Comparison of ENCODE assay signal across 17 cellular contexts in genomic region chr15:57165992-57166391, GRCh38.
A peak's percentile ranks its signal among the peaks of the same experiment; 100 is the strongest.
DNase-seq lines count a peak whose midpoint lies in the region; ATAC-seq, FAIRE-seq and TF ChIP-seq lines count a peak whose summit lies in the region.
"Had no signal": no experiment of that assay in that cellular context is flagged by ENCODE, and none has a peak within 500 bp of the region (broad histone marks: within the 10 kb centered on the region; RNA-seq: fewer than 3 reads in every experiment).

No MANE protein-coding gene starts in this region.

- WGBS in K562 (ENCODE audit: insufficient coverage, low coverage, missing lambda C conversion rate): 24% methylated on average over 2 of the region's 2 CpGs
- 49 to 72% methylated on average over 2 of the region's 2 CpGs for WGBS in gastroesophageal sphincter (ENCODE audit: low coverage in 1 of 2), 2 donors
- 78 to 80% methylated on average over 2 of the region's 2 CpGs for WGBS in tibial nerve, 2 donors

- H4K20me1 ChIP-seq in K562 (replicated peaks; ENCODE audit: control insufficient read depth, insufficient read depth, low read length) (no peaks in the 10 kb centered on the region), osteoblast (ENCODE audit: insufficient read depth, low read length) (no peaks in the 10 kb centered on the region)

- DNase-seq in activated CD8-positive, alpha-beta T cell treated with anti-CD3 and anti-CD28 coated beads for 36 hours: peak; percentile 23
- no peak for DNase-seq in activated CD8-positive, alpha-beta T cell treated with anti-CD3 and anti-CD28 coated beads, Interleukin-2, amount 10 ng/mL, durations not matched to agents 7 days and 5 days
- peak; percentile 61 for DNase-seq in MG63
- DNase-seq in K562 (ENCODE audit: extremely low read depth in 1 of 4, low spot score in 3 of 4): peak in 1 of 4 experiments; percentile 17
- peak; percentile 26 for DNase-seq in osteoblast (ENCODE audit: insufficient read length, low spot score, missing footprints)
- DNase-seq in tibial nerve (ENCODE audit: low spot score in 2 of 2): no peak
- DNase-seq: activated CD4-positive, alpha-beta T cell treated with anti-CD3 and anti-CD28 coated beads, Interleukin-2, amount 50 U/mL, for 4 hours; activated gamma-delta T cell; Caco-2; hypothalamus; NCI-H1417; Peyer's patch had no signal

- H3K4me3 ChIP-seq in MG63 (no peak overlapping the region), K562 (no peak overlapping the region), osteoblast (ENCODE audit: insufficient read depth, low read length) (no peak overlapping the region), gastroesophageal sphincter (no peak overlapping the region), tibial nerve (no peak overlapping the region)
- H3K4me3 ChIP-seq: Peyer's patch had no signal

- peak; percentile 34 for ATAC-seq in activated CD8-positive, alpha-beta T cell treated with anti-CD3 and anti-CD28 coated beads for 36 hours
- no peak for ATAC-seq in activated CD8-positive, alpha-beta T cell treated with anti-CD3 and anti-CD28 coated beads, Interleukin-2, amount 10 ng/mL, durations not matched to agents 7 days and 5 days
- no peak for ATAC-seq in K562
- ATAC-seq in gastroesophageal sphincter: no peak
- no peak for ATAC-seq in HG03457 (IDR thresholded peaks at IDR 0.05; ENCODE audit: unreplicated experiment)

- H3K9ac ChIP-seq in K562 (ENCODE audit: insufficient read depth in 1 of 2, low read depth in 2 of 2, low read length in 2 of 2): no peak overlapping the region

- no peaks in the 10 kb centered on the region for H3K9me3 Mint-ChIP-seq in activated CD8-positive, alpha-beta T cell treated with anti-CD3 and anti-CD28 coated beads for 36 hours
- no peaks in the 10 kb centered on the region for H3K9me3 Mint-ChIP-seq in activated CD8-positive, alpha-beta T cell treated with anti-CD3 and anti-CD28 coated beads, Interleukin-2, amount 10 ng/mL, durations not matched to agents 7 days and 5 days (ENCODE audit: insufficient read depth)
- H3K9me3 Mint-ChIP-seq: central memory CD8-positive, alpha-beta T cell; neural crest cell had no signal

- no peaks in the 10 kb centered on the region for H3K9me1 ChIP-seq in K562 (ENCODE audit: control insufficient read depth, insufficient read depth, low read length)

- peaks cover 17% of the 10 kb centered on the region for H3K36me3 Mint-ChIP-seq in activated CD8-positive, alpha-beta T cell treated with anti-CD3 and anti-CD28 coated beads for 36 hours (ENCODE audit: low read depth)
- H3K36me3 Mint-ChIP-seq in activated CD8-positive, alpha-beta T cell treated with anti-CD3 and anti-CD28 coated beads, Interleukin-2, amount 10 ng/mL, durations not matched to agents 7 days and 5 days (ENCODE audit: low read depth): peaks cover 9% of the 10 kb centered on the region

- peaks cover 3% of the 10 kb centered on the region for H3K4me1 Mint-ChIP-seq in activated CD8-positive, alpha-beta T cell treated with anti-CD3 and anti-CD28 coated beads for 36 hours (ENCODE audit: low read depth)
- no peaks in the 10 kb centered on the region for H3K4me1 Mint-ChIP-seq in activated CD8-positive, alpha-beta T cell treated with anti-CD3 and anti-CD28 coated beads, Interleukin-2, amount 10 ng/mL, durations not matched to agents 7 days and 5 days (ENCODE audit: low read depth)
- H3K4me1 Mint-ChIP-seq: neural crest cell had no signal

- intact Hi-C loops in activated CD8-positive, alpha-beta T cell treated with anti-CD3 and anti-CD28 coated beads for 36 hours (cut with micrococcal nuclease): no loop called here
- intact Hi-C loops in K562 (cut with micrococcal nuclease): no loop called here

- H3K27me3 Mint-ChIP-seq in activated CD8-positive, alpha-beta T cell treated with anti-CD3 and anti-CD28 coated beads for 36 hours: no peaks in the 10 kb centered on the region
- no peaks in the 10 kb centered on the region for H3K27me3 Mint-ChIP-seq in activated CD8-positive, alpha-beta T cell treated with anti-CD3 and anti-CD28 coated beads, Interleukin-2, amount 10 ng/mL, durations not matched to agents 7 days and 5 days (ENCODE audit: low read depth)
- H3K27me3 Mint-ChIP-seq: central memory CD8-positive, alpha-beta T cell had no signal

- no peak for TF ChIP-seq RAD21 in K562 (CRISPR knock-in tag; conservative IDR thresholded peaks at IDR 0.05 in 1 of 2, IDR thresholded peaks at IDR 0.05 in 1 of 2)

- TF ChIP-seq CTCF in activated CD8-positive, alpha-beta T cell treated with anti-CD3 and anti-CD28 coated beads for 36 hours (IDR thresholded peaks at IDR 0.05): no peak
- TF ChIP-seq CTCF in K562 (IDR thresholded peaks at IDR 0.05 in 2 of 3, conservative IDR thresholded peaks at IDR 0.05 in 1 of 3; ENCODE audit: insufficient read depth in 2 of 3, low read depth in 1 of 3, low read length in 3 of 3): no peak
- no peak for TF ChIP-seq CTCF in osteoblast (IDR thresholded peaks at IDR 0.05; ENCODE audit: extremely low read depth, low read depth, low read length)
- TF ChIP-seq CTCF in gastroesophageal sphincter (IDR thresholded peaks at IDR 0.05): no peak
- TF ChIP-seq CTCF in tibial nerve (IDR thresholded peaks at IDR 0.05): no peak

- H3K4me1 ChIP-seq in K562 (replicated peaks in 1 of 2; ENCODE audit: control insufficient read depth in 2 of 2, insufficient read depth in 2 of 2, low read length in 2 of 2) (no peaks in the 10 kb centered on the region), osteoblast (ENCODE audit: insufficient read depth, low read length) (peaks cover 13% of the 10 kb centered on the region), gastroesophageal sphincter (no peaks in the 10 kb centered on the region), tibial nerve (peaks cover 0 to 2% (median 0%) of the 10 kb centered on the region in 4 donors)
- H3K4me1 ChIP-seq: Peyer's patch had no signal

- TF ChIP-seq EP300 in K562 (IDR thresholded peaks at IDR 0.05; ENCODE audit: low read length): no peak
- TF ChIP-seq EP300 in gastroesophageal sphincter (IDR thresholded peaks at IDR 0.05): no peak
- TF ChIP-seq EP300 in tibial nerve (IDR thresholded peaks at IDR 0.05): no peak

- H3K4me2 ChIP-seq in K562 (ENCODE audit: insufficient read depth, low read length): no peak overlapping the region
- H3K4me2 ChIP-seq in osteoblast (ENCODE audit: insufficient read depth, low read length): no peak overlapping the region

- H3K79me2 ChIP-seq in K562 (ENCODE audit: control insufficient read depth, insufficient read depth, low read length) (no peaks in the 10 kb centered on the region), osteoblast (ENCODE audit: insufficient read depth, low read length) (no peaks in the 10 kb centered on the region)

- in situ Hi-C loops in K562 (cut with MboI): no loop called here

- POLR2A ChIA-PET in activated CD8-positive, alpha-beta T cell treated with anti-CD3 and anti-CD28 coated beads for 36 hours (lab: Charles Lee): no interaction called here
- POLR2A ChIA-PET in activated CD8-positive, alpha-beta T cell treated with anti-CD3 and anti-CD28 coated beads, Interleukin-2, amount 10 ng/mL, durations not matched to agents 7 days and 5 days (lab: Charles Lee): no interaction called here
- POLR2A ChIA-PET in K562 (lab: Yijun Ruan, JAX): interaction anchor here (1.1 kb wide), 1 partner anchor 10 kb away, joined by 3 read pairs; no protein-coding TSS in a partner anchor

- H3K27me3 ChIP-seq in MG63: no peaks in the 10 kb centered on the region
- H3K27me3 ChIP-seq in K562 (ENCODE audit: control insufficient read depth in 2 of 2, insufficient read depth in 2 of 2, low read length in 2 of 2): no peaks in the 10 kb centered on the region
- H3K27me3 ChIP-seq in osteoblast (ENCODE audit: insufficient read depth, low read length): no peaks in the 10 kb centered on the region
- no peaks in the 10 kb centered on the region for H3K27me3 ChIP-seq in gastroesophageal sphincter
- no peaks in the 10 kb centered on the region for H3K27me3 ChIP-seq in tibial nerve
- H3K27me3 ChIP-seq: Peyer's patch had no signal

- no peak overlapping the region for H3K4me3 Mint-ChIP-seq in activated CD8-positive, alpha-beta T cell treated with anti-CD3 and anti-CD28 coated beads for 36 hours
- H3K4me3 Mint-ChIP-seq in activated CD8-positive, alpha-beta T cell treated with anti-CD3 and anti-CD28 coated beads, Interleukin-2, amount 10 ng/mL, durations not matched to agents 7 days and 5 days: no peak overlapping the region
- H3K4me3 Mint-ChIP-seq: central memory CD8-positive, alpha-beta T cell; neural crest cell had no signal

- H3K27ac ChIP-seq in K562 (ENCODE audit: extremely low read depth, low read depth, low read length) (no peak overlapping the region), osteoblast (ENCODE audit: low read depth, low read length) (no peak overlapping the region), gastroesophageal sphincter (no peak overlapping the region), tibial nerve (no peak overlapping the region)
- H3K27ac ChIP-seq: epithelial cell of prostate, Peyer's patch had no signal

- H3K9me3 ChIP-seq in MG63 (no peaks in the 10 kb centered on the region), K562 (replicated peaks; ENCODE audit: control insufficient read depth, insufficient read depth, low read depth, low read length) (no peaks in the 10 kb centered on the region), osteoblast (ENCODE audit: low read depth, low read length) (no peaks in the 10 kb centered on the region), gastroesophageal sphincter (no peaks in the 10 kb centered on the region), tibial nerve (no peaks in the 10 kb centered on the region)
- H3K9me3 ChIP-seq: Caco-2, Peyer's patch had no signal

- BruUV-seq in K562 (replicated peaks; lab: Mats Ljungman, UMichigan): no TSS peak

- peak; percentile 57 for FAIRE-seq in K562 (lab: Jason Lieb, UNC)

- no peak overlapping the region for H3K27ac Mint-ChIP-seq in activated CD8-positive, alpha-beta T cell treated with anti-CD3 and anti-CD28 coated beads for 36 hours
- no peak overlapping the region for H3K27ac Mint-ChIP-seq in activated CD8-positive, alpha-beta T cell treated with anti-CD3 and anti-CD28 coated beads, Interleukin-2, amount 10 ng/mL, durations not matched to agents 7 days and 5 days

- H2AFZ ChIP-seq in K562 (ENCODE audit: low read depth, low read length): no peak overlapping the region
- H2AFZ ChIP-seq in osteoblast (ENCODE audit: low read length): no peak overlapping the region

- H3K36me3 ChIP-seq in MG63 (peaks cover 3% of the 10 kb centered on the region; the same call in 1 of the 2 replicates), K562 (ENCODE audit: control insufficient read depth, insufficient read depth, low read length) (peaks cover 13% of the 10 kb centered on the region; the same call in 1 of the 3 replicates), osteoblast (ENCODE audit: insufficient read depth, low read length) (peaks cover 4% of the 10 kb centered on the region), gastroesophageal sphincter (peaks cover 0 to 22% of the 10 kb centered on the region in 2 donors), tibial nerve (peaks cover 0 to 29% (median 0%) of the 10 kb centered on the region in 3 donors)

- TF ChIP-seq POLR2A in K562 (conservative IDR thresholded peaks at IDR 0.05) (no peak), gastroesophageal sphincter (IDR thresholded peaks at IDR 0.05) (no peak), tibial nerve (IDR thresholded peaks at IDR 0.05) (no peak)

- CTCF ChIA-PET in activated CD8-positive, alpha-beta T cell treated with anti-CD3 and anti-CD28 coated beads for 36 hours (lab: Charles Lee): interaction anchor here (1.0 kb wide), 1 partner anchor 233 kb away, joined by 3 read pairs; no protein-coding TSS in a partner anchor
- CTCF ChIA-PET in activated CD8-positive, alpha-beta T cell treated with anti-CD3 and anti-CD28 coated beads, Interleukin-2, amount 10 ng/mL, durations not matched to agents 7 days and 5 days (lab: Charles Lee): interaction anchor here (1.9 kb wide), 1 partner anchor 140 kb away, joined by 4 read pairs; no protein-coding TSS in a partner anchor
- CTCF ChIA-PET in K562 (lab: Yijun Ruan, JAX; ENCODE audit: low intra/inter-chr PET ratio): no interaction called here

Comparison
In these comparisons a context has a peak if more than half of its experiments do, and no peak if none do; other contexts are left out.
1. DNase-seq: peak in activated CD8-positive, alpha-beta T cell treated with anti-CD3 and anti-CD28 coated beads for 36 hours (single experiment), MG63 (single experiment) and osteoblast (single experiment); none in activated CD8-positive, alpha-beta T cell treated with anti-CD3 and anti-CD28 coated beads, Interleukin-2, amount 10 ng/mL, durations not matched to agents 7 days and 5 days (single experiment) and tibial nerve (0 of 2).